In the genomic region with DNA sequence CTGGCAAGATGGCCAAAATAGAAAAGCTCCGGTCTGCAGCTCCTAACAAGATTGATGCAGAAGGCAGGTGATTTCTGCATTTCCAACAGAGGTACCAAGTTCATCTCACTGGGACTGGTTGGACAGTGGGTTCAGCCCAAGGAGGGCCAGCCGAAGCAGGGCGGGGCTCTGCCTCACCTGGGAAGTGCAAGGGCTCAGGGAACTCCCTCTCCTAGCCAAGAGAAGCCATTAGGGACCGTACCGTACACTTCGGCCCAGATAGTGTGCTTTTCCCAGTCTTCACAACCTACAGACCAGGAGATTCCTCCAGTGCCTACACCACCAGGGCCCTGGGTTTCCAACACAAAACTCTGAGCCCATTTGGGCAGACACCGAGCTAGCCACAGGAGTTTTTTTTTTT, we compare ENCODE assay signal across 1 cellular context.
TF ChIP-seq lines count a peak whose summit lies in the region.

No MANE protein-coding gene starts in this region.

TF ChIP-seq in GM23338, 12 proteins besides CTCF, POLR2A, EP300 and RAD21 (continued from another document):
- TF ChIP-seq CREB1 (CRISPR knock-in tag; IDR thresholded peaks at IDR 0.05; ENCODE audit: low read depth), result no peak
- no peak for TF ChIP-seq ZNF114 (CRISPR knock-in tag; IDR thresholded peaks at IDR 0.05)
